Comparison of ENCODE assay signal across 14 cellular contexts in genomic region chr5:134446938-134447337, GRCh38. TPM values are rescaled to one million over a fixed set of nuclear protein-coding genes. Genes with fewer than 3 reads are reported as not detected.
DNase-seq lines count a peak whose midpoint lies in the region; ATAC-seq and TF ChIP-seq lines count a peak whose summit lies in the region.
"Had no signal": no experiment of that assay in that cellular context is flagged by ENCODE, and none has a peak within 500 bp of the region (broad histone marks: within the 10 kb centered on the region; RNA-seq: fewer than 3 reads in every experiment).

No MANE protein-coding gene starts in this region.

- POLR2A ChIA-PET in OCI-LY7 (lab: Charles Lee): interaction anchor here (0.8 to 1.0 kb wide), 2 partner anchors 27 to 77 kb away, joined by 3 to 4 read pairs; no protein-coding TSS in a partner anchor
- POLR2A ChIA-PET in naive thymus-derived CD8-positive, alpha-beta T cell (lab: Charles Lee): interaction anchor here (1.4 kb wide), 1 partner anchor 38 kb away, joined by 5 read pairs; no protein-coding TSS in a partner anchor

- H3K27me3 Mint-ChIP-seq in naive B cell: no peaks in the 10 kb centered on the region
- no peaks in the 10 kb centered on the region for H3K27me3 Mint-ChIP-seq in naive thymus-derived CD8-positive, alpha-beta T cell

- CTCF ChIA-PET in OCI-LY7 (lab: Charles Lee; ENCODE audit: unreplicated experiment): interaction anchor here (0.6 to 1.0 kb wide), 2 partner anchors 10 to 292 kb away, joined by 3 to 4 read pairs; no protein-coding TSS in a partner anchor

- H4K20me1 ChIP-seq in OCI-LY7 (ENCODE audit: insufficient read depth, low read length): no peaks in the 10 kb centered on the region

- H3K79me2 ChIP-seq in OCI-LY7 (ENCODE audit: insufficient read depth, low read depth, low read length): no peaks in the 10 kb centered on the region

- no peak overlapping the region for H2AFZ ChIP-seq in OCI-LY7 (ENCODE audit: low read length)

- peak; percentile 80 for ATAC-seq in GM18511 (IDR thresholded peaks at IDR 0.05; ENCODE audit: unreplicated experiment)
- ATAC-seq in HG02610 (IDR thresholded peaks at IDR 0.05; ENCODE audit: unreplicated experiment): peak; percentile 77
- peak; percentile 76 to 77 for ATAC-seq in naive B cell (ENCODE audit: low read depth in 2 of 2)
- no peak for ATAC-seq in naive thymus-derived CD8-positive, alpha-beta T cell
- no peak for ATAC-seq in GM21717 (IDR thresholded peaks at IDR 0.05; ENCODE audit: unreplicated experiment)
- no peak for ATAC-seq in HG02588 (IDR thresholded peaks at IDR 0.05; ENCODE audit: unreplicated experiment)
- ATAC-seq: foreskin keratinocyte, left lung had no signal

- H3K4me3 Mint-ChIP-seq in naive B cell: peak overlapping the region in 6 of 8 donors; percentile 56 to 79 (median 61)
- H3K4me3 Mint-ChIP-seq in naive thymus-derived CD8-positive, alpha-beta T cell: no peak overlapping the region
- H3K4me3 Mint-ChIP-seq: CD14-positive monocyte had no signal

- peaks cover 13% of the 10 kb centered on the region for H3K4me1 ChIP-seq in OCI-LY7 (ENCODE audit: insufficient read depth, low read length, poor library complexity, severe bottlenecking)

- no TSS peak for BruUV-seq in OCI-LY7 (replicated peaks; lab: Mats Ljungman, UMichigan)

- H3K4me1 Mint-ChIP-seq in naive B cell: peaks cover 38 to 57% (median 44%) of the 10 kb centered on the region in 3 donors
- H3K4me1 Mint-ChIP-seq in naive thymus-derived CD8-positive, alpha-beta T cell: peaks cover 0 to 30% (median 2%) of the 10 kb centered on the region in 4 donors

- DNase-seq in OCI-LY7 (ENCODE audit: low spot score): peak; percentile 54
- peak; percentile 71 for DNase-seq in naive B cell
- no peak for DNase-seq in A172 (ENCODE audit: low spot score)
- no peak for DNase-seq in naive thymus-derived CD8-positive, alpha-beta T cell
- DNase-seq: amygdala, foreskin keratinocyte, ovary, stomach had no signal

- no peak for TF ChIP-seq CTCF in OCI-LY7 (conservative IDR thresholded peaks at IDR 0.05; ENCODE audit: low read length)

- no peak overlapping the region for H3K27ac ChIP-seq in OCI-LY7 (ENCODE audit: low read depth, low read length, poor library complexity, severe bottlenecking)
- H3K27ac ChIP-seq: foreskin keratinocyte, left lung, ovary, stomach had no signal

- H3K9me3 ChIP-seq in OCI-LY7 (ENCODE audit: low read length): no peaks in the 10 kb centered on the region
- H3K9me3 ChIP-seq: left lung, ovary, stomach had no signal

- H3K9me3 Mint-ChIP-seq in naive B cell: no peaks in the 10 kb centered on the region
- H3K9me3 Mint-ChIP-seq in naive thymus-derived CD8-positive, alpha-beta T cell: no peaks in the 10 kb centered on the region
- H3K9me3 Mint-ChIP-seq: CD14-positive monocyte had no signal

- H3K9me2 ChIP-seq in OCI-LY7 (ENCODE audit: insufficient read depth, low read length): no peaks in the 10 kb centered on the region

- no peaks in the 10 kb centered on the region for H3K36me3 ChIP-seq in OCI-LY7 (ENCODE audit: insufficient read depth, low read length)
- H3K36me3 ChIP-seq: left lung, ovary, stomach had no signal

- peak overlapping the region; percentile 80 to 95 (median 87) for H3K27ac Mint-ChIP-seq in naive B cell
- H3K27ac Mint-ChIP-seq in naive thymus-derived CD8-positive, alpha-beta T cell: peak overlapping the region in 3 of 10 donors; percentile 38 to 80 (median 73)

- no peak overlapping the region for H3K4me3 ChIP-seq in OCI-LY7 (ENCODE audit: low read depth, low read length, poor library complexity, severe bottlenecking)
- H3K4me3 ChIP-seq: left lung, ovary, stomach had no signal

- no peak overlapping the region for H3K4me2 ChIP-seq in OCI-LY7 (ENCODE audit: low read length)

- H3K36me3 Mint-ChIP-seq in naive B cell: no peaks in the 10 kb centered on the region
- no peaks in the 10 kb centered on the region for H3K36me3 Mint-ChIP-seq in naive thymus-derived CD8-positive, alpha-beta T cell
- H3K36me3 Mint-ChIP-seq: CD14-positive monocyte had no signal

- intact Hi-C loops in OCI-LY7 (cut with micrococcal nuclease; ENCODE audit: unreplicated experiment): no loop called here

RNA-seq across cellular contexts. Expression of gene CDKN2AIPNL, which starts 35.3 kb away (rescaled TPM):
- total RNA-seq in OCI-LY7 (2014; rRNA removed; shearing (Covaris generic)): 40.5 and 47.8 TPM in 2 replicates
- 45.7 and 45.8 TPM in 2 replicates for total RNA-seq in OCI-LY7 (2022)
- 10 to 100 TPM; 32.4 to 55.2 (median 37.0) TPM for polyA plus RNA-seq in naive B cell (ENCODE audit: low read depth in 6 of 6)
- total RNA-seq in A172 (2014; rRNA removed; shearing (Covaris generic)): 68.4 and 70.6 TPM in 2 replicates
- total RNA-seq in naive thymus-derived CD8-positive, alpha-beta T cell: 10 to 100 TPM; 18.3 to 19.8 TPM
- polyA plus RNA-seq in naive thymus-derived CD8-positive, alpha-beta T cell: 10 to 100 TPM; 28.0 to 34.2 (median 33.6) TPM

Comparison
In these comparisons a context has a peak if more than half of its experiments do, and no peak if none do; other contexts are left out.
1. ATAC-seq: peak in GM18511 (single experiment), HG02610 (single experiment) and naive B cell (2 of 2); none in naive thymus-derived CD8-positive, alpha-beta T cell (0 of 2), GM21717 (single experiment) and HG02588 (single experiment).
2. DNase-seq: peak in OCI-LY7 (single experiment) and naive B cell (single experiment); none in A172 (single experiment) and naive thymus-derived CD8-positive, alpha-beta T cell (0 of 10).
3. H3K4me3 Mint-ChIP-seq: peak in naive B cell (6 of 8); none in naive thymus-derived CD8-positive, alpha-beta T cell (0 of 10).